Comparison of ENCODE assay signal across 5 cellular contexts in the genomic region with DNA sequence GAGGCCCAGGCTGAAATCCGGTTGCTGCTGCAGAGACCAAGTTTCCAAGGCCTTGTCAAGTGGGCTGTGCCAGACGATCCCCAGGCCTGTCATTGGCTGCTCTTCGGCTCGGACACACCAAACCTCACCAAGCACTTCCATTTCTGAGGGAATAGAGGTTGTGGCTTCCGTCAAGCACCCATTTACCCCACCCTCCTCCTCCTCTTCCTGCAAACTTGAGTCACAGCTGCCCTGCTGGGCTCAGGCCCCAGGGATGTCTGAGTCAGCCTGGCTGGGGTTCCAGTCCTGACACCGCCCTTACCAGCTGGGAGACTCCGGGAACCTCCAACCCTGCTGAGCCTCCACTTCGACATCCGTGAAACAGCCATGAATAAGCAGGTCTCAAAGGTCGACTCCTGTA. TPM values are rescaled to one million over a fixed set of nuclear protein-coding genes. Genes with fewer than 3 reads are reported as not detected.
"Had no signal": no experiment of that assay in that cellular context is flagged by ENCODE, and none has a peak within 500 bp of the region (broad histone marks: within the 10 kb centered on the region; RNA-seq: fewer than 3 reads in every experiment).

No MANE protein-coding gene starts in this region.

RNA-seq across cellular contexts. Expression of gene GRAPL, which starts 31.1 kb away (rescaled TPM):
- total RNA-seq: ascending aorta, LHCN-M2, M059J, RPMI7951, SJSA1 had no signal
